In the genomic region with DNA sequence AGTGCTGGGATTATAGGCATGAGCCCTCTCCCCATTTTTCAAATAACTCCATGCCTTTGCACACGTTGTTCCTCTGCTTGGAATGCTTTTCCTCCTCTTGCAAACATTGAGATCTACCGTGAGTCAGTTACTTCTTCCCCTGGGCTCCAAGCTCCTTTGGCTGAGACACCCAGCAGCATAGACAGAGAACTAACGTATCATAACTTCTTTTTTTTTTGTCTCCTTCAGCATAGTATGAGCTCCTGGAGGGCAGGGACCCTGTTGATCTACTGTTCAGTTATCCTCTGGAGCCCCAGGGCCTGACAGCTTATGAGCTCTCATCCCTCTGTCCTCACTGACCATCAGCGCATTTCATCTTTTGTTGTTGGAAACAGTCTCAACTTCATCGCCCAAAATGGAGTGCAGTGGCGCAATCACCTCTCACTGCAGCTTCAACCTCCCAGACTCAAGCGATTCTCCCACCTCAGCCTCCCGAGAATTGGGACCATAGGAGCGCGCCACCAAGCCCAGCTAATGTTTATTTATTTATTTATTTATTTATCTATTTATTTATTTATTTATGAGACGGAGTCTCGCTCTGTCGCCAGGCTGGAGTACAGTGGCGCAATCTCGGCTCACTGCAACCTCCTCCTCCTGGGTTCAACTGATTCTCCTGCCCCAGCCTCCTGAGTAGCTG, we compare ENCODE assay signal across 9 cellular contexts. TPM values are rescaled to one million over a fixed set of nuclear protein-coding genes. Genes with fewer than 3 reads are reported as not detected.
A peak's percentile ranks its signal among the peaks of the same experiment; 100 is the strongest.
DNase-seq lines count a peak whose midpoint lies in the region; ATAC-seq and TF ChIP-seq lines count a peak whose summit lies in the region.
"Had no signal": no experiment of that assay in that cellular context is flagged by ENCODE, and none has a peak within 500 bp of the region (broad histone marks: within the 10 kb centered on the region; RNA-seq: fewer than 3 reads in every experiment).

No MANE protein-coding gene starts in this region.

- peaks cover 14% of the 10 kb centered on the region for H3K4me1 ChIP-seq in ACC112 (ENCODE audit: control insufficient read depth, insufficient read depth, low read length, unreplicated experiment)
- peaks cover 22% of the 10 kb centered on the region for H3K4me1 ChIP-seq in CD8-positive, alpha-beta T cell (ENCODE audit: insufficient read depth, low read length)

- peaks cover 29% of the 10 kb centered on the region for H3K79me2 ChIP-seq in ACC112 (ENCODE audit: control insufficient read depth, insufficient read depth, low read length, unreplicated experiment)

- no peaks in the 10 kb centered on the region for H3K9me3 ChIP-seq in CD8-positive, alpha-beta T cell (ENCODE audit: low read length)

- POLR2A ChIA-PET in CD8-positive, alpha-beta T cell (lab: Charles Lee) = interaction anchor here (0.6 to 10.0 kb wide), 7 partner anchors 9 to 159 kb away, joined by 3 to 175 read pairs (median 17); a partner anchor contains a TSS

- peak overlapping the region; percentile 14 for H3K27ac Mint-ChIP-seq in CD8-positive, alpha-beta T cell
- peak overlapping the region; percentile 42 for H3K27ac Mint-ChIP-seq in activated naive CD8-positive, alpha-beta T cell treated with anti-CD3 and anti-CD28 coated beads for 36 hours
- peak overlapping the region; percentile 91 for H3K27ac Mint-ChIP-seq in nephron progenitor cell

- H3K9me3 Mint-ChIP-seq in CD8-positive, alpha-beta T cell = no peaks in the 10 kb centered on the region
- peaks cover 1% of the 10 kb centered on the region for H3K9me3 Mint-ChIP-seq in activated naive CD8-positive, alpha-beta T cell treated with anti-CD3 and anti-CD28 coated beads for 36 hours
- peaks cover 14% of the 10 kb centered on the region for H3K9me3 Mint-ChIP-seq in nephron progenitor cell

- peak overlapping the region; percentile 33 for H3K4me3 Mint-ChIP-seq in CD8-positive, alpha-beta T cell
- peak overlapping the region; percentile 40 for H3K4me3 Mint-ChIP-seq in activated naive CD8-positive, alpha-beta T cell treated with anti-CD3 and anti-CD28 coated beads for 36 hours
- H3K4me3 Mint-ChIP-seq in nephron progenitor cell = peak overlapping the region; percentile 49

- no peak overlapping the region for H2AFZ ChIP-seq in ACC112 (ENCODE audit: low read length, unreplicated experiment)

- H3K4me3 ChIP-seq in ACC112 (ENCODE audit: low read depth, low read length) (no peak overlapping the region), coronary artery (no peak overlapping the region)
- H3K4me3 ChIP-seq in CD8-positive, alpha-beta T cell (ENCODE audit: low read depth, low read length) = no peak overlapping the region

- DNase-seq in CD8-positive, alpha-beta T cell = no peak
- no peak for DNase-seq in activated naive CD8-positive, alpha-beta T cell treated with anti-CD3 and anti-CD28 coated beads for 36 hours
- DNase-seq in nephron progenitor cell (no peak), coronary artery (ENCODE audit: low spot score) (no peak), epidermal melanocyte (ENCODE audit: insufficient read length, low spot score) (no peak), T-helper 9 cell (no peak)
- DNase-seq: NCI-H2081 treated with DMSO at 0.1 percent for 48 hours had no signal

- H3K27me3 Mint-ChIP-seq in CD8-positive, alpha-beta T cell (ENCODE audit: low read depth) = no peaks in the 10 kb centered on the region
- peaks cover 8% of the 10 kb centered on the region for H3K27me3 Mint-ChIP-seq in activated naive CD8-positive, alpha-beta T cell treated with anti-CD3 and anti-CD28 coated beads for 36 hours
- H3K27me3 Mint-ChIP-seq in nephron progenitor cell (ENCODE audit: low read depth, poor library complexity) = no peaks in the 10 kb centered on the region

- H3K27ac ChIP-seq in ACC112 (ENCODE audit: low read depth, low read length) = peak overlapping the region; percentile 97; the same call in 1 of the 2 replicates
- no peak overlapping the region for H3K27ac ChIP-seq in CD8-positive, alpha-beta T cell (ENCODE audit: low read depth, low read length)
- H3K27ac ChIP-seq in coronary artery = peak overlapping the region in 1 of 2 donors; percentile 98

- no peak for ATAC-seq in CD8-positive, alpha-beta T cell
- ATAC-seq in HG02840 (IDR thresholded peaks at IDR 0.05; ENCODE audit: low FRiP score, unreplicated experiment) = no peak

- no peaks in the 10 kb centered on the region for H3K27me3 ChIP-seq in ACC112 (ENCODE audit: insufficient read depth, low read length)
- H3K27me3 ChIP-seq in CD8-positive, alpha-beta T cell (ENCODE audit: insufficient read depth, low read length) = no peaks in the 10 kb centered on the region

- CTCF ChIA-PET in CD8-positive, alpha-beta T cell (lab: Charles Lee) = interaction anchor here (0.6 to 6.8 kb wide), 10 partner anchors 15 to 97 kb away, joined by 3 to 34 read pairs (median 5); a partner anchor contains a TSS

- intact Hi-C loops in CD8-positive, alpha-beta T cell (cut with DNase I, micrococcal nuclease) = loop anchor here (5.0 to 10.0 kb wide), 2 partner anchors 97 to 171 kb away; a partner anchor contains a TSS

- peaks cover 13% of the 10 kb centered on the region for H3K36me3 ChIP-seq in ACC112 (ENCODE audit: insufficient read depth, low read length)
- H3K36me3 ChIP-seq in CD8-positive, alpha-beta T cell (ENCODE audit: insufficient read depth, low read length) = peaks cover 6% of the 10 kb centered on the region

- H3K4me1 Mint-ChIP-seq in CD8-positive, alpha-beta T cell (ENCODE audit: low read depth) = peaks cover 17% of the 10 kb centered on the region
- peaks cover 26% of the 10 kb centered on the region for H3K4me1 Mint-ChIP-seq in activated naive CD8-positive, alpha-beta T cell treated with anti-CD3 and anti-CD28 coated beads for 36 hours
- peaks cover 19% of the 10 kb centered on the region for H3K4me1 Mint-ChIP-seq in nephron progenitor cell

- no peak for TF ChIP-seq CTCF in CD8-positive, alpha-beta T cell (IDR thresholded peaks at IDR 0.05)
- TF ChIP-seq CTCF in nephron progenitor cell (IDR thresholded peaks at IDR 0.05) = no peak
- TF ChIP-seq CTCF in coronary artery (IDR thresholded peaks at IDR 0.05) = no peak

- peaks cover 29% of the 10 kb centered on the region for H3K36me3 Mint-ChIP-seq in CD8-positive, alpha-beta T cell
- H3K36me3 Mint-ChIP-seq in activated naive CD8-positive, alpha-beta T cell treated with anti-CD3 and anti-CD28 coated beads for 36 hours = peaks cover 18% of the 10 kb centered on the region
- peaks cover 42% of the 10 kb centered on the region for H3K36me3 Mint-ChIP-seq in nephron progenitor cell (ENCODE audit: low read depth)

RNA-seq across cellular contexts. Expression of a gene that starts 2.2 kb away (rescaled TPM):
- total RNA-seq in CD8-positive, alpha-beta T cell = 10 to 100 TPM; 34.5 to 34.7 TPM
- total RNA-seq in activated naive CD8-positive, alpha-beta T cell treated with anti-CD3 and anti-CD28 coated beads for 36 hours = 10 to 100 TPM; 62.2 to 63.6 TPM

RNA-seq across cellular contexts. Expression of a gene that starts 14.5 kb away (rescaled TPM):
- total RNA-seq in CD8-positive, alpha-beta T cell = 10 to 100 TPM; 17.6 to 18.5 TPM
- 10 to 100 TPM; 27.8 to 30.7 TPM for total RNA-seq in activated naive CD8-positive, alpha-beta T cell treated with anti-CD3 and anti-CD28 coated beads for 36 hours

RNA-seq across cellular contexts. Expression of a gene that starts 17.1 kb away (rescaled TPM):
- total RNA-seq in CD8-positive, alpha-beta T cell = 100 to 1,000 TPM; 321 to 326 TPM
- 1,000 to 10,000 TPM; 1,791 to 1,802 TPM for total RNA-seq in activated naive CD8-positive, alpha-beta T cell treated with anti-CD3 and anti-CD28 coated beads for 36 hours

RNA-seq across cellular contexts. Expression of a gene that starts 22.0 kb away (rescaled TPM):
- total RNA-seq in CD8-positive, alpha-beta T cell = 10 to 100 TPM; 40.1 to 42.3 TPM
- 100 to 1,000 TPM; 107 to 108 TPM for total RNA-seq in activated naive CD8-positive, alpha-beta T cell treated with anti-CD3 and anti-CD28 coated beads for 36 hours

RNA-seq across cellular contexts. Expression of a gene that starts 25.4 kb away (rescaled TPM):
- total RNA-seq in CD8-positive, alpha-beta T cell = 10 to 100 TPM; 49.3 to 52.2 TPM
- total RNA-seq in activated naive CD8-positive, alpha-beta T cell treated with anti-CD3 and anti-CD28 coated beads for 36 hours = 100 to 1,000 TPM; 165 to 166 TPM

Comparison
In these comparisons a context has a peak if more than half of its experiments do, and no peak if none do; other contexts are left out.
1. H3K27ac Mint-ChIP-seq: peak in every context shown above with its lines; median percentile 91 in nephron progenitor cell; 42 in activated naive CD8-positive, alpha-beta T cell treated with anti-CD3 and anti-CD28 coated beads for 36 hours; 14 in CD8-positive, alpha-beta T cell.
2. RNA of a gene that starts 17.1 kb away (total RNA-seq): 1,791 to 1,802 TPM in activated naive CD8-positive, alpha-beta T cell treated with anti-CD3 and anti-CD28 coated beads for 36 hours; 321 to 326 TPM in CD8-positive, alpha-beta T cell; every median in the first group is over 4 times any median in the second.
3. Peak in every context shown above with its lines, with median percentiles within 50 percentile points of each other: H3K4me3 Mint-ChIP-seq.